Comparison of ENCODE assay signal across 8 cellular contexts in genomic region chr1:23403735-23404486, GRCh38. TPM values are rescaled to one million over a fixed set of nuclear protein-coding genes. Genes with fewer than 3 reads are reported as not detected.
A peak's percentile ranks its signal among the peaks of the same experiment; 100 is the strongest.
DNase-seq lines count a peak whose midpoint lies in the region; ATAC-seq, FAIRE-seq and TF ChIP-seq lines count a peak whose summit lies in the region.

No MANE protein-coding gene starts in this region.

- no peak overlapping the region for H3K4me3 ChIP-seq in right atrium auricular region

- no peaks in the 10 kb centered on the region for H3K9me3 Mint-ChIP-seq in T-helper 1 cell treated with Interleukin-12 subunit alpha and Interleukin-12 subunit beta and Interleukin-4 antibody, amounts not matched to agents 30 μg/mL and 1 μg/mL, for 36 hours

- H3K4me1 ChIP-seq in right atrium auricular region: peaks cover 3 to 47% of the 10 kb centered on the region in 2 donors

- TF ChIP-seq CTCF in GM12874 (IDR thresholded peaks at IDR 0.05; ENCODE audit: insufficient read depth, low read depth, low read length) (peak; percentile 93), right atrium auricular region (IDR thresholded peaks at IDR 0.05) (peak; percentile 89 to 98)

- peaks cover 12% of the 10 kb centered on the region for H3K4me1 Mint-ChIP-seq in T-helper 1 cell treated with Interleukin-12 subunit alpha and Interleukin-12 subunit beta and Interleukin-4 antibody, amounts not matched to agents 30 μg/mL and 1 μg/mL, for 36 hours (ENCODE audit: low read depth)

- peak overlapping the region; percentile 51 to 69 for H3K27ac ChIP-seq in right atrium auricular region

- no peaks in the 10 kb centered on the region for H3K27me3 Mint-ChIP-seq in T-helper 1 cell treated with Interleukin-12 subunit alpha and Interleukin-12 subunit beta and Interleukin-4 antibody, amounts not matched to agents 30 μg/mL and 1 μg/mL, for 36 hours (ENCODE audit: low read depth)

- H3K36me3 ChIP-seq in right atrium auricular region: peaks cover 4% of the 10 kb centered on the region

- no peaks in the 10 kb centered on the region for H3K27me3 ChIP-seq in right atrium auricular region

- H3K4me3 Mint-ChIP-seq in T-helper 1 cell treated with Interleukin-12 subunit alpha and Interleukin-12 subunit beta and Interleukin-4 antibody, amounts not matched to agents 30 μg/mL and 1 μg/mL, for 36 hours: peak overlapping the region; percentile 7

- peak; percentile 89 for FAIRE-seq in urothelium cell line (lab: Jason Lieb, UNC)

- DNase-seq in NCI-H146 treated with DMSO at 0.1 percent for 48 hours (lab: John Stamatoyannopoulos, UW; ENCODE audit: unreplicated experiment) (peak; percentile 58), anterior cingulate cortex (lab: John Stamatoyannopoulos, UW) (peak; percentile 23 to 91 (median 74)), right atrium auricular region (ENCODE audit: low spot score) (peak; percentile 92), putamen (ENCODE audit: low spot score) (peak; percentile 68), urothelium cell line (ENCODE audit: low spot score) (peak; percentile 95)

- no peak overlapping the region for H3K27ac Mint-ChIP-seq in T-helper 1 cell treated with Interleukin-12 subunit alpha and Interleukin-12 subunit beta and Interleukin-4 antibody, amounts not matched to agents 30 μg/mL and 1 μg/mL, for 36 hours

- no peaks in the 10 kb centered on the region for H3K9me3 ChIP-seq in right atrium auricular region

- H3K36me3 Mint-ChIP-seq in T-helper 1 cell treated with Interleukin-12 subunit alpha and Interleukin-12 subunit beta and Interleukin-4 antibody, amounts not matched to agents 30 μg/mL and 1 μg/mL, for 36 hours (ENCODE audit: low read depth): no peaks in the 10 kb centered on the region

- ATAC-seq in HG03108 (IDR thresholded peaks at IDR 0.05; ENCODE audit: unreplicated experiment): no peak

RNA-seq across cellular contexts. Expression of gene TCEA3, which starts 20.6 kb away (rescaled TPM):
- total RNA-seq in right atrium auricular region: 10 to 100 TPM; 24.4 to 40.1 TPM

RNA-seq across cellular contexts. Expression of gene ZNF436, which starts 34.3 kb away (rescaled TPM):
- 1 to 10 TPM; 7.9 to 10.0 TPM for total RNA-seq in right atrium auricular region

RNA-seq across cellular contexts. Expression of gene HNRNPR, which starts 59.8 kb away (rescaled TPM):
- 10 to 100 TPM; 40.5 to 51.6 TPM for total RNA-seq in right atrium auricular region
